In the genomic region with DNA sequence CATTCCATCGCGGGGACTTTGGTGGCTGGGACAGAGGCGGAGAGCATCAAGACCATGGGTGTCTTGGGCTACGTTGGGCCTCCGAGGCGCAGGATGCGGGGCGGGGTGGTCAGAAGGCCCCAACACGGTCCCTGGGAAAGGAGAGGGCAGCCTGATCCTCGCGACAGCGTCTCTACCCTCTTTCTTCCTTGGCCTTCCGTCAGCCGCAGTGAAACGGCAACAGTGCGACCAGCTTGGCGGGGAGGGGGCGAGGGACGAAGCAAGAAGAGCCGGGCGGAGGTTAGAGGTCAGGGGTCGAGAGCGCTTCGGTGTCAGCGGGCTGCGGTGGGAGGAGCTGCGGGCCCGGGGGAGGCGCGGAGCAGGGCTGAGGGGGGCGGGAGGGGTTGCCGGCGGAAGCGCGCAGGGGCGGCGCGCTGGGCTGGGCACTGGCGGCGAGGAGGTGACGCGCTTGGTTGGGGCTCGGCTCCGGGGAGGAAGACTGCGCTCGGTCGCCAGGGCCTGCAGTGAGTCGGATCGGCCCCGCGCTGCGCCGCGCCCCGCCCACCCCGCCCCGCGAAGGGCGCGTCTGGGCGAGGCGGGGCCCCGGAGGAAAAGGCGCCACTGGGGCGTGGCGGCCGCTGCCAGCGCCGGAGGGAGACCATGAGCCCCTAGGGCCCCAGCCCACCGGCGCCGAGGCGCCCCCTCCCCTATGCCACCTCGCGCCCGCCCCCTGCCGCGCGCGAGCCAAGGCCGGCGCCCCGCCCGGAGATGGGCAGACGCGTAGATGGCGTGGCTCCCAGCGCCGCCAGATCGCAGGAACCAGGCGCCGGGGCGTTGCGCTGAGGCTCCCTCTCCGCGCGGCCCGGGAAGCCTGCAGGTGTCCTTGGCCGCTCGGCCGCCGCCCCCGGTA, we compare ENCODE assay signal across 8 cellular contexts. TPM values are rescaled to one million over a fixed set of nuclear protein-coding genes. Genes with fewer than 3 reads are reported as not detected.
DNase-seq lines count a peak whose midpoint lies in the region; ATAC-seq, FAIRE-seq and TF ChIP-seq lines count a peak whose summit lies in the region.

TSS of gene KCNC4 (plus strand) at position 600 of the 889 bp plus-strand sequence. CDS start 1,186 bp downstream, outside the sequence.

- DNase-seq in GM12892 (ENCODE audit: insufficient read length) (peak; percentile 88), NCI-H146 (lab: John Stamatoyannopoulos, UW) (peak; percentile 91), T-helper 9 cell (peak; percentile 88), astrocyte (ENCODE audit: low read depth) (peak; percentile 63), hepatic stellate cell (ENCODE audit: low spot score) (peak; percentile 85), renal cortical epithelial cell (ENCODE audit: low read depth) (peak; percentile 36), vagina (ENCODE audit: extremely low spot score in 2 of 2) (no peak)

- intact Hi-C loops in vagina (cut with DNase I), result no loop called here

- no peak for TF ChIP-seq POLR2A in GM12892 (IDR thresholded peaks at IDR 0.05; ENCODE audit: low read depth, low read length)
- TF ChIP-seq POLR2A in vagina (IDR thresholded peaks at IDR 0.05), result no peak

- no peak within 1 kb of the TSS for H3K27ac ChIP-seq in astrocyte (ENCODE audit: low read depth, low read length)
- H3K27ac ChIP-seq in vagina, result peak within 1 kb of the TSS; percentile 95

- H3K4me3 ChIP-seq in astrocyte (ENCODE audit: insufficient read depth, low read depth, low read length), result peak within 1 kb of the TSS; percentile 52
- H3K4me3 ChIP-seq in vagina, result peak within 1 kb of the TSS; percentile 75 to 99

- peak within 1 kb of the TSS; percentile 41 for H3K9ac ChIP-seq in astrocyte (ENCODE audit: low read length)

- peaks cover 8% of the 10 kb centered on the region for H4K20me1 ChIP-seq in astrocyte (ENCODE audit: insufficient read depth, low read length)

- peaks cover 66% of the 10 kb centered on the region for H3K27me3 Mint-ChIP-seq in astrocyte (ENCODE audit: low read depth, unreplicated experiment)

- no peak within 1 kb of the TSS for H3K27ac Mint-ChIP-seq in astrocyte (ENCODE audit: unreplicated experiment)

- peak within 1 kb of the TSS; percentile 90 for H3K4me2 ChIP-seq in astrocyte (ENCODE audit: low read length)

- H3K36me3 ChIP-seq in astrocyte (ENCODE audit: insufficient read depth, low read length) (no peaks in the 10 kb centered on the region), vagina (no peaks in the 10 kb centered on the region)

- no peaks in the 10 kb centered on the region for H3K9me3 ChIP-seq in astrocyte (ENCODE audit: insufficient read depth, low read depth, low read length)
- no peaks in the 10 kb centered on the region for H3K9me3 ChIP-seq in vagina

- peaks cover 9% of the 10 kb centered on the region for H3K4me1 ChIP-seq in astrocyte (ENCODE audit: insufficient read depth, low read length)
- H3K4me1 ChIP-seq in vagina, result peaks cover 45% of the 10 kb centered on the region

- H3K27me3 ChIP-seq in astrocyte (ENCODE audit: insufficient read depth, low read length), result peaks cover 38% of the 10 kb centered on the region
- H3K27me3 ChIP-seq in vagina, result no peaks in the 10 kb centered on the region

- FAIRE-seq in GM12892 (lab: Jason Lieb, UNC) (peak; percentile 93), astrocyte (lab: Jason Lieb, UNC) (no peak)

- peak within 1 kb of the TSS; percentile 87 for H2AFZ ChIP-seq in astrocyte (ENCODE audit: low read depth, low read length)

- no peak for TF ChIP-seq CTCF in astrocyte (IDR thresholded peaks at IDR 0.05; ENCODE audit: insufficient read depth, low read depth, low read length)
- TF ChIP-seq CTCF in vagina (IDR thresholded peaks at IDR 0.05), result no peak

- H3K79me2 ChIP-seq in astrocyte (ENCODE audit: insufficient read depth, low read length), result no peaks in the 10 kb centered on the region

- H3K4me3 Mint-ChIP-seq in astrocyte (ENCODE audit: unreplicated experiment), result peak within 1 kb of the TSS; percentile 86

- H3K4me1 Mint-ChIP-seq in astrocyte (ENCODE audit: low read depth, unreplicated experiment), result no peaks in the 10 kb centered on the region

- ATAC-seq in HG02763 (IDR thresholded peaks at IDR 0.05; ENCODE audit: unreplicated experiment), result peak; percentile 85

- H3K9me3 Mint-ChIP-seq in astrocyte (ENCODE audit: unreplicated experiment), result peaks cover 2% of the 10 kb centered on the region

- H3K36me3 Mint-ChIP-seq in astrocyte (ENCODE audit: low read depth, unreplicated experiment), result peaks cover 1% of the 10 kb centered on the region

RNA-seq across cellular contexts. Expression of gene KCNC4, which starts in this region (rescaled TPM):
- 0.81 TPM for polyA plus RNA-seq in GM12892 (2012; ENCODE audit: missing spikeins)
- 2.6 and 3.1 TPM in 2 replicates for total RNA-seq in astrocyte
- total RNA-seq in renal cortical epithelial cell, result 2.6 and 15.2 TPM in 2 replicates
- total RNA-seq in vagina, result 10.1 TPM

Comparison
In these comparisons a context has a peak if more than half of its experiments do, and no peak if none do; other contexts are left out.
1. DNase-seq: peak in GM12892 (single experiment), NCI-H146 (single experiment), T-helper 9 cell (single experiment), astrocyte (single experiment), hepatic stellate cell (single experiment) and renal cortical epithelial cell (single experiment); none in vagina (0 of 2).